11 cellular contexts compared by ENCODE assay signal in the genomic region with DNA sequence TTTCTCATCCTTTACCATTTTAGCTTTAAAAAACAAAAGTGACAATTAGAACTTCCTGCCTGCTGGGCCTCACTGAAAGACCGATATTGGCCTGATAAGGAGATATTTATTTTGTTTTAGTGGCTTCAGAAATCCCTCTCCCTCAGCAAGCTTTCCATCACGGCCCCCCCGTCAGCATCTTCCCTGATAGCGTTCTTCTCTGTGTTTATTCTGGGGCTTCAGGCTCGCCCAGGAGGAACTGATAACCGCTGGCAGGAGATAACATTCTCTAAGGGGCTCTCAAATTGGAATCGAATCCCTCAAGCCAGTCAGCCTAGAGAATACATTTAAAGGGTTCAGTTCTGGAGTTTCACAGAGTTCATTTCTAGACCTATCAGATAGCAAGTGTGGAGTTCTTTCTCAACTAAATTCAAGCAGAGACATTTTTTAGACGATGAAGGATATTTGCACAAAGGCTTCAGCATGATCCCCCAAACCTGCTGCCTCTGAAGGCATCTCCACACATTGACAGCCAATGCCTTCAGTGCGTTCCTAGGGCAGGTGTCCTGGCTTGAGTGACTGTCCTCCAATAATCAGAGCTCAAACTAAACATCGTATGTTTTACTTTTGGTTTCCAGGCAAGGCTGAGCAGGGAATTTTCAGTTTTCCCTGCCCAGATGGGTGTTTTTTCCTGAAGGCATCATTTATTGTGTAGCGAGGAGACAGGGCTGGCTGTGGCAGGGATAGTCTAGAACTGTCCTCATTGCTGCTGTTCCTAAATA. TPM values are rescaled to one million over a fixed set of nuclear protein-coding genes. Genes with fewer than 3 reads are reported as not detected.
DNase-seq lines count a peak whose midpoint lies in the region; ATAC-seq, FAIRE-seq and TF ChIP-seq lines count a peak whose summit lies in the region.
"Had no signal": no experiment of that assay in that cellular context is flagged by ENCODE, and none has a peak within 500 bp of the region (broad histone marks: within the 10 kb centered on the region; RNA-seq: fewer than 3 reads in every experiment).

No MANE protein-coding gene starts in this region.

- H3K36me3 Mint-ChIP-seq in activated T-helper 2 cell treated with anti-CD3 and anti-CD28 coated beads, Interferon-gamma antibody, Interleukin-2, Interleukin-4, amounts not matched to agents 10 μg/mL and 5 μg/mL and 100 μg/mL, durations not matched to agents 14 hours and 24 hours and 36 hours (ENCODE audit: low read depth), result peaks cover 98% of the 10 kb centered on the region
- H3K36me3 Mint-ChIP-seq in type B pancreatic cell, result peaks cover 19% of the 10 kb centered on the region

- 16 to 24% (median 19%) methylated on average over 11 of the region's 11 CpGs for WGBS in heart left ventricle, 4 donors

- H3K27me3 ChIP-seq in heart left ventricle (peaks cover 0 to 44% (median 0%) of the 10 kb centered on the region in 9 donors), right atrium auricular region (peaks cover 0 to 5% of the 10 kb centered on the region in 2 donors), left lung (peaks cover 17 to 50% of the 10 kb centered on the region in 2 donors)

- TF ChIP-seq CTCF in heart left ventricle (IDR thresholded peaks at IDR 0.05) (no peak), right atrium auricular region (IDR thresholded peaks at IDR 0.05) (no peak), left lung (IDR thresholded peaks at IDR 0.05) (no peak), type B pancreatic cell (conservative IDR thresholded peaks at IDR 0.05) (no peak), D721Med (IDR thresholded peaks at IDR 0.05; ENCODE audit: insufficient read depth, missing control alignments) (no peak)

- ATAC-seq in heart left ventricle, result peak in 1 of 4 donors; percentile 24
- ATAC-seq in left lung, result no peak

- H3K9me3 Mint-ChIP-seq in activated T-helper 2 cell treated with anti-CD3 and anti-CD28 coated beads, Interferon-gamma antibody, Interleukin-2, Interleukin-4, amounts not matched to agents 10 μg/mL and 5 μg/mL and 100 μg/mL, durations not matched to agents 14 hours and 24 hours and 36 hours, result no peaks in the 10 kb centered on the region
- peaks cover 7% of the 10 kb centered on the region for H3K9me3 Mint-ChIP-seq in type B pancreatic cell

- H3K27ac Mint-ChIP-seq in activated T-helper 2 cell treated with anti-CD3 and anti-CD28 coated beads, Interferon-gamma antibody, Interleukin-2, Interleukin-4, amounts not matched to agents 10 μg/mL and 5 μg/mL and 100 μg/mL, durations not matched to agents 14 hours and 24 hours and 36 hours, result peak overlapping the region; percentile 65
- H3K27ac Mint-ChIP-seq in type B pancreatic cell, result peak overlapping the region; percentile 58

- H3K4me1 ChIP-seq in heart left ventricle (peaks cover 0 to 31% (median 1%) of the 10 kb centered on the region in 12 donors), right atrium auricular region (peaks cover 0 to 10% of the 10 kb centered on the region in 2 donors), left lung (peaks cover 6 to 38% of the 10 kb centered on the region in 2 donors)

- H3K9me3 ChIP-seq in heart left ventricle (no peaks in the 10 kb centered on the region), right atrium auricular region (no peaks in the 10 kb centered on the region), left lung (no peaks in the 10 kb centered on the region)

- H3K36me3 ChIP-seq in heart left ventricle (peaks cover 0 to 63% (median 31%) of the 10 kb centered on the region in 9 donors), right atrium auricular region (no peaks in the 10 kb centered on the region), left lung (peaks cover 0 to 39% of the 10 kb centered on the region in 2 donors)

- H3K27ac ChIP-seq in heart left ventricle (peak overlapping the region in 9 of 12 donors; percentile 1 to 96 (median 45)), right atrium auricular region (peak overlapping the region in 1 of 2 donors; percentile 32), left lung (peak overlapping the region; percentile 2 to 50)

- H3K4me3 ChIP-seq in heart left ventricle (peak overlapping the region in 11 of 12 donors; percentile 8 to 63 (median 35)), right atrium auricular region (peak overlapping the region in 1 of 2 donors; percentile 27), left lung (peak overlapping the region; percentile 1 to 23)

- H3K4me3 Mint-ChIP-seq in activated T-helper 2 cell treated with anti-CD3 and anti-CD28 coated beads, Interferon-gamma antibody, Interleukin-2, Interleukin-4, amounts not matched to agents 10 μg/mL and 5 μg/mL and 100 μg/mL, durations not matched to agents 14 hours and 24 hours and 36 hours (ENCODE audit: low read depth), result peak overlapping the region; percentile 95
- H3K4me3 Mint-ChIP-seq in type B pancreatic cell, result peak overlapping the region; percentile 26

- intact Hi-C loops in heart left ventricle (cut with DNase I), result no loop called here
- intact Hi-C loops in activated T-helper 2 cell treated with anti-CD3 and anti-CD28 coated beads, Interferon-gamma antibody, Interleukin-2, Interleukin-4, amounts not matched to agents 10 μg/mL and 5 μg/mL and 100 μg/mL, durations not matched to agents 14 hours and 24 hours and 36 hours (cut with micrococcal nuclease), result loop anchor here (1.0 kb wide), 5 partner anchors 11 to 120 kb away; no protein-coding TSS in a partner anchor
- intact Hi-C loops in left lung (cut with DNase I), result no loop called here
- intact Hi-C loops in posterior vena cava (cut with DNase I), result no loop called here

- no peaks in the 10 kb centered on the region for H3K27me3 Mint-ChIP-seq in activated T-helper 2 cell treated with anti-CD3 and anti-CD28 coated beads, Interferon-gamma antibody, Interleukin-2, Interleukin-4, amounts not matched to agents 10 μg/mL and 5 μg/mL and 100 μg/mL, durations not matched to agents 14 hours and 24 hours and 36 hours (ENCODE audit: low read depth)
- peaks cover 13% of the 10 kb centered on the region for H3K27me3 Mint-ChIP-seq in type B pancreatic cell

- no peak for FAIRE-seq in D721Med (lab: Jason Lieb, UNC)

- no peak for TF ChIP-seq POLR2A in heart left ventricle (IDR thresholded peaks at IDR 0.05)

- H3K4me1 Mint-ChIP-seq in activated T-helper 2 cell treated with anti-CD3 and anti-CD28 coated beads, Interferon-gamma antibody, Interleukin-2, Interleukin-4, amounts not matched to agents 10 μg/mL and 5 μg/mL and 100 μg/mL, durations not matched to agents 14 hours and 24 hours and 36 hours (ENCODE audit: low read depth), result peaks cover 68% of the 10 kb centered on the region
- H3K4me1 Mint-ChIP-seq in type B pancreatic cell (ENCODE audit: unreplicated experiment), result peaks cover 32% of the 10 kb centered on the region

- no peak for DNase-seq in heart left ventricle
- DNase-seq in right atrium auricular region (ENCODE audit: low spot score), result no peak
- DNase-seq in activated T-helper 2 cell treated with anti-CD3 and anti-CD28 coated beads, Interferon-gamma antibody, Interleukin-2, Interleukin-4, amounts not matched to agents 10 μg/mL and 5 μg/mL and 100 μg/mL, durations not matched to agents 14 hours and 24 hours and 36 hours (ENCODE audit: low spot score), result no peak
- DNase-seq in left lung, result no peak
- no peak for DNase-seq in type B pancreatic cell (ENCODE audit: extremely low spot score, unreplicated experiment)
- no peak for DNase-seq in NCI-H226
- DNase-seq in D721Med (ENCODE audit: insufficient read length, low spot score), result no peak
- DNase-seq in posterior vena cava (ENCODE audit: low spot score), result no peak
- DNase-seq: H7, NCI-H1694, SHP77 had no signal

RNA-seq across cellular contexts. Expression of gene PRDM1, which starts 17.0 kb away (rescaled TPM):
- 10 to 100 TPM in 1 of 9 donors, 1 to 10 TPM in 8; 1.0 to 10.8 (median 1.7) TPM for total RNA-seq in heart left ventricle
- polyA plus RNA-seq in heart left ventricle, result under 1 TPM; 0.36 to 0.53 TPM
- 1 to 10 TPM; 1.8 to 1.9 TPM for total RNA-seq in right atrium auricular region
- 49.1 and 52.3 TPM in 2 replicates for total RNA-seq in activated T-helper 2 cell treated with anti-CD3 and anti-CD28 coated beads, Interferon-gamma antibody, Interleukin-2, Interleukin-4, amounts not matched to agents 10 μg/mL and 5 μg/mL and 100 μg/mL, durations not matched to agents 14 hours and 24 hours and 36 hours
- total RNA-seq in left lung, result 10 to 100 TPM in 1 of 2 donors, 1 to 10 TPM in 1; 7.9 to 11.1 TPM
- 15.5 and 35.5 TPM in 2 replicates for total RNA-seq in type B pancreatic cell (ENCODE audit: low replicate concordance)
- 1 to 10 TPM; 2.4 to 2.9 TPM for total RNA-seq in posterior vena cava
